8 cellular contexts compared by ENCODE assay signal in genomic region chr19:49850487-49851342, GRCh38. TPM values are rescaled to one million over a fixed set of nuclear protein-coding genes. Genes with fewer than 3 reads are reported as not detected.
DNase-seq lines count a peak whose midpoint lies in the region; ATAC-seq and TF ChIP-seq lines count a peak whose summit lies in the region.

Gene PTOV1, plus strand, starts transcription at chr19:49851159.

- peaks cover 30% of the 10 kb centered on the region for H3K36me3 ChIP-seq in HUES48 (ENCODE audit: control insufficient read depth, insufficient read depth, low read length)
- H3K36me3 ChIP-seq in NT2/D1 (ENCODE audit: insufficient read depth, insufficient read length, low read length), result peaks cover 43% of the 10 kb centered on the region

- H3K9me3 ChIP-seq in HUES48 (ENCODE audit: control insufficient read depth, insufficient read depth, low read length), result no peaks in the 10 kb centered on the region
- no peaks in the 10 kb centered on the region for H3K9me3 ChIP-seq in NT2/D1 (ENCODE audit: insufficient read depth, low read length)

- H3K4me3 ChIP-seq in HUES48 (ENCODE audit: low read depth, low read length) (peak within 1 kb of the TSS; percentile 96), NT2/D1 (ENCODE audit: insufficient read length, low read depth) (peak within 1 kb of the TSS; percentile 69)

- H3K9ac ChIP-seq in HUES48 (ENCODE audit: low read depth, low read length) (peak within 1 kb of the TSS; percentile 87), NT2/D1 (ENCODE audit: insufficient read length, low read depth) (peak within 1 kb of the TSS; percentile 88)

- DNase-seq in COLO668 (lab: John Stamatoyannopoulos, UW; ENCODE audit: unreplicated experiment) (peak; percentile 94), NT2/D1 (ENCODE audit: low read depth, low spot score) (peak; percentile 68), mesothelial cell of epicardium (ENCODE audit: low spot score in 2 of 2, unreplicated experiment in 2 of 2) (peak; percentile 93 to 97)
- peak; percentile 63 for DNase-seq in activated CD8-positive, alpha-beta memory T cell treated with anti-CD3 and anti-CD28 coated beads, Interleukin-2, amount 50 U/mL, for 1 hour (ENCODE audit: extremely low read depth)
- peak; percentile 66 to 73 for DNase-seq in stimulated activated CD8-positive, alpha-beta memory T cell treated with anti-CD3 and anti-CD28 coated beads, Interleukin-15, amount 100 ng/mL, for 4 hours (ENCODE audit: low read depth in 2 of 2)

- H3K9me3 Mint-ChIP-seq in mesothelial cell of epicardium, result peaks cover 13% of the 10 kb centered on the region

- H3K4me1 Mint-ChIP-seq in mesothelial cell of epicardium, result peaks cover 25% of the 10 kb centered on the region

- in situ Hi-C loops in endometrial microvascular endothelial cells (cut with HindIII; ENCODE audit: inconsistent ontology term, low pct_unique_long_range_greater_than_20kb, low sequenced_read_pairs), result no loop called here

- ATAC-seq in GM21381 (IDR thresholded peaks at IDR 0.05; ENCODE audit: unreplicated experiment), result peak; percentile 71

- H3K27me3 ChIP-seq in HUES48 (ENCODE audit: control insufficient read depth, insufficient read depth, low read length) (no peaks in the 10 kb centered on the region), NT2/D1 (ENCODE audit: insufficient read depth, insufficient read length) (no peaks in the 10 kb centered on the region)

- no peaks in the 10 kb centered on the region for H3K27me3 Mint-ChIP-seq in mesothelial cell of epicardium (ENCODE audit: low read depth)

- H3K27ac ChIP-seq in HUES48 (ENCODE audit: low read depth, low read length), result peak within 1 kb of the TSS; percentile 97

- H3K4me1 ChIP-seq in HUES48 (ENCODE audit: control insufficient read depth, insufficient read depth, low read length) (peaks cover 16% of the 10 kb centered on the region), NT2/D1 (ENCODE audit: insufficient read depth, insufficient read length) (peaks cover 9% of the 10 kb centered on the region)

- peak within 1 kb of the TSS; percentile 98 for H3K27ac Mint-ChIP-seq in mesothelial cell of epicardium

- peak within 1 kb of the TSS; percentile 87 for H3K4me3 Mint-ChIP-seq in mesothelial cell of epicardium

- peaks cover 19% of the 10 kb centered on the region for H3K36me3 Mint-ChIP-seq in mesothelial cell of epicardium

- no peak for TF ChIP-seq CTCF in mesothelial cell of epicardium (IDR thresholded peaks at IDR 0.05; ENCODE audit: unreplicated experiment)

RNA-seq across cellular contexts. Expression of gene PTOV1, which starts in this region (rescaled TPM):
- total RNA-seq in endometrial microvascular endothelial cells (ENCODE audit: inconsistent ontology term) (59.8 TPM), mesothelial cell of epicardium (415 to 431 TPM (median 422 TPM) in 3 replicates)

Comparison
In these comparisons a context has a peak if more than half of its experiments do, and no peak if none do; other contexts are left out.
1. Peak in every context shown above with its lines: DNase-seq, ATAC-seq, H3K4me3 ChIP-seq and H3K27ac ChIP-seq.